8 cellular contexts compared by ENCODE assay signal in the genomic region with DNA sequence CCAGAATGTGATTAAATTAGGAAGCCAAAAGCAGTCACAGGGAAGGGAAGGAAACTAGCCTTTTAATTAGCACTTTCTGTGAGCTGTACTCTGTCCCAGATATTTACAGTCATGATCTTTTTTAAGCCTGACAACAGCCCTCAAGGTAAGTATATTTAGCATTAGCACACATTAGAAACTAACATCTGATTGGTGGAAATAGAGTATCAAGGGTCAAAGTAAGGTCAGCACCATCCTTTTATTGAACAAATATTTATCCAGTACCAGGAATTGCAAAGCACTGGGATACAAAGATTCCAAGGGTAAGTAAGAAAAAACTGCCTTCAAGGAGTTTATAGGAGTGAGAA. TPM values are rescaled to one million over a fixed set of nuclear protein-coding genes. Genes with fewer than 3 reads are reported as not detected.
DNase-seq lines count a peak whose midpoint lies in the region; ATAC-seq and TF ChIP-seq lines count a peak whose summit lies in the region.

No MANE protein-coding gene starts in this region.

- H3K4me1 Mint-ChIP-seq in CD14-positive monocyte (peaks cover 16% of the 10 kb centered on the region), glutamatergic neuron (ENCODE audit: low read depth, unreplicated experiment) (peaks cover 4% of the 10 kb centered on the region)

- H3K4me1 ChIP-seq in skeletal muscle tissue (ENCODE audit: control insufficient read depth in 3 of 3, insufficient read depth in 3 of 3, low read length in 3 of 3): peaks cover 3 to 6% (median 3%) of the 10 kb centered on the region in 3 donors
- H3K4me1 ChIP-seq in tibial nerve: no peaks in the 10 kb centered on the region

- intact Hi-C loops in CD14-positive monocyte (cut with micrococcal nuclease): no loop called here

- H3K9me3 ChIP-seq in skeletal muscle tissue (ENCODE audit: control insufficient read depth in 3 of 3, low read length in 3 of 3) (no peaks in the 10 kb centered on the region), tibial nerve (no peaks in the 10 kb centered on the region)

- ATAC-seq in GM21423 (IDR thresholded peaks at IDR 0.05; ENCODE audit: unreplicated experiment) (peak; percentile 14), GM21717 (IDR thresholded peaks at IDR 0.05; ENCODE audit: unreplicated experiment) (no peak)

- no peak for TF ChIP-seq POLR2A in tibial nerve (IDR thresholded peaks at IDR 0.05)

- H3K4me3 Mint-ChIP-seq in CD14-positive monocyte: peak overlapping the region; percentile 87 to 95
- peak overlapping the region; percentile 95 for H3K4me3 Mint-ChIP-seq in glutamatergic neuron (ENCODE audit: unreplicated experiment)

- peak overlapping the region; percentile 21 for H3K27ac ChIP-seq in skeletal muscle tissue (ENCODE audit: low read depth, low read length)
- H3K27ac ChIP-seq in tibial nerve: peak overlapping the region in 1 of 4 donors; percentile 65

- H3K36me3 ChIP-seq in skeletal muscle tissue (ENCODE audit: control insufficient read depth in 3 of 3, insufficient read depth in 3 of 3, low read length in 3 of 3): no peaks in the 10 kb centered on the region
- no peaks in the 10 kb centered on the region for H3K36me3 ChIP-seq in tibial nerve

- TF ChIP-seq CTCF in CD14-positive monocyte (IDR thresholded peaks at IDR 0.05) (no peak), glutamatergic neuron (IDR thresholded peaks at IDR 0.05; ENCODE audit: partially characterized antibody, unreplicated experiment) (no peak), tibial nerve (IDR thresholded peaks at IDR 0.05) (no peak)

- peaks cover 0 to 3% (median 0%) of the 10 kb centered on the region in 7 donors for H3K9me3 Mint-ChIP-seq in CD14-positive monocyte
- no peaks in the 10 kb centered on the region for H3K9me3 Mint-ChIP-seq in glutamatergic neuron (ENCODE audit: unreplicated experiment)

- H3K4me3 ChIP-seq in skeletal muscle tissue (ENCODE audit: low read length in 3 of 3) (peak overlapping the region; percentile 39 to 79 (median 67)), tibial nerve (peak overlapping the region in 2 of 4 donors; percentile 34 to 39)

- no peak for DNase-seq in CD14-positive monocyte (ENCODE audit: low spot score)
- DNase-seq in NCI-H774 (lab: John Stamatoyannopoulos, UW): peak; percentile 28
- no peak for DNase-seq in glutamatergic neuron
- no peak for DNase-seq in tibial nerve (ENCODE audit: low spot score in 2 of 2)
- DNase-seq in NCI-H2107 (lab: John Stamatoyannopoulos, UW): no peak

- H3K9ac ChIP-seq in skeletal muscle tissue (ENCODE audit: low read depth in 1 of 3, low read length in 3 of 3): peak overlapping the region in 2 of 3 donors; percentile 45 to 47

- H3K36me3 Mint-ChIP-seq in CD14-positive monocyte (no peaks in the 10 kb centered on the region), glutamatergic neuron (ENCODE audit: unreplicated experiment) (no peaks in the 10 kb centered on the region)

- TF ChIP-seq EP300 in tibial nerve (IDR thresholded peaks at IDR 0.05): no peak

- H3K27me3 Mint-ChIP-seq in CD14-positive monocyte (ENCODE audit: low read depth in 3 of 3): peaks cover 3 to 12% (median 5%) of the 10 kb centered on the region in 3 donors
- no peaks in the 10 kb centered on the region for H3K27me3 Mint-ChIP-seq in glutamatergic neuron (ENCODE audit: unreplicated experiment)

- peak overlapping the region in 6 of 7 donors; percentile 73 to 92 (median 87) for H3K27ac Mint-ChIP-seq in CD14-positive monocyte
- H3K27ac Mint-ChIP-seq in glutamatergic neuron (ENCODE audit: unreplicated experiment): peak overlapping the region; percentile 50

- H3K27me3 ChIP-seq in skeletal muscle tissue (ENCODE audit: control insufficient read depth in 3 of 3, insufficient read depth in 3 of 3, low read length in 3 of 3) (peaks cover 0 to 8% (median 3%) of the 10 kb centered on the region in 3 donors), tibial nerve (peaks cover 0 to 5% of the 10 kb centered on the region in 2 donors)

RNA-seq across cellular contexts. Expression of gene RPGRIP1, which starts 28.2 kb away (rescaled TPM):
- polyA plus RNA-seq in CD14-positive monocyte: 1 to 10 TPM; 4.7 to 7.4 TPM
- total RNA-seq in glutamatergic neuron (ENCODE audit: unreplicated experiment): not detected
- not detected for total RNA-seq in skeletal muscle tissue
- total RNA-seq in tibial nerve: under 1 TPM in 3 of 4 donors, not detected in 1; 0.22 to 0.90 (median 0.78) TPM

RNA-seq across cellular contexts. Expression of gene HNRNPC, which starts 38.9 kb away (rescaled TPM):
- polyA plus RNA-seq in CD14-positive monocyte: 100 to 1,000 TPM; 580 to 609 TPM
- total RNA-seq in glutamatergic neuron (ENCODE audit: unreplicated experiment) (514 TPM), skeletal muscle tissue (440 TPM), tibial nerve (100 to 1,000 TPM; 349 to 485 (median 426) TPM)
